ENCODE assay signal across 14 cellular contexts in the genomic region with DNA sequence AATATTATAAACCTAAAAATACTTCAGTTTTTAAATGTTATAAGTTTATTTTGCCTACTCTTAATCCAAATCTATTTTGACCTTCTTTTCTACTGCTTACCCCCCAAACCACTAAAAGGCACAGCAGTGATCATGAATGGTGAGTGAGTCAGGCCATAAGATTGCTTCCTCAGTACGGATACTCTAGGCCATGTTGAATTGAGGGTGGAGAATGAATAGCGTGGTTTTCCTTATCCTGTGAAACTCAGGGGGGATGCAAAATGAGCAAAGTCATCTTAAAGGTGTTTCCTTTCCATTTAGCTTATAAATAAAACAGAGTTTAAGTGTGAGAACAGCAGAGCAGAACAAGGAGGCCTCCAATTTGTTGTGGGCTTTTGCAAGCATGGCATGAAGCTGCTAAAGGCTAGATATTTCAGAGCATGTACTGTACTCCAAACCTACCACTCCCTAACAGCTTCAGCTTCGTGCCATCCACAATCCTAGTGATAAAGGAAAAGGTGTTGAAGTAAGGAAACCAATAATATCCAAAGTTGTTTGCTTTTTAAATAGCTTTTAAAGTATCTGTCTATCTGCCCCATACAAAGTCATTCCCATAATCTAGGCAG. TPM values are rescaled to one million over a fixed set of nuclear protein-coding genes. Genes with fewer than 3 reads are reported as not detected.
DNase-seq lines count a peak whose midpoint lies in the region; ATAC-seq and TF ChIP-seq lines count a peak whose summit lies in the region.
"Had no signal": no experiment of that assay in that cellular context is flagged by ENCODE, and none has a peak within 500 bp of the region (broad histone marks: within the 10 kb centered on the region; RNA-seq: fewer than 3 reads in every experiment).

No MANE protein-coding gene starts in this region.

- no peak overlapping the region for H3K4me3 ChIP-seq in choroid plexus epithelial cell (ENCODE audit: low read depth, low read length)
- H3K4me3 ChIP-seq: psoas muscle had no signal

- ATAC-seq in HG03025 (IDR thresholded peaks at IDR 0.05; ENCODE audit: low FRiP score, unreplicated experiment) (no peak), HG03097 (IDR thresholded peaks at IDR 0.05; ENCODE audit: low FRiP score, unreplicated experiment) (no peak)
- ATAC-seq: psoas muscle had no signal

- no peak for TF ChIP-seq CTCF in choroid plexus epithelial cell (conservative IDR thresholded peaks at IDR 0.05; ENCODE audit: low read depth, low read length)

- DNase-seq in ELR (ENCODE audit: low read depth), result peak; percentile 78
- peak; percentile 81 for DNase-seq in LHCN-M2 (ENCODE audit: low read depth)
- peak; percentile 74 for DNase-seq in choroid plexus epithelial cell (ENCODE audit: low read depth)
- DNase-seq in myocyte (ENCODE audit: low read depth), result peak; percentile 51
- DNase-seq in SKM-1 treated with dmso at 0.1 percent for 144 hours (lab: John Stamatoyannopoulos, UW; ENCODE audit: unreplicated experiment), result no peak
- DNase-seq in NCI-H69 (lab: John Stamatoyannopoulos, UW), result no peak
- DNase-seq: amygdala; Caco-2; effector CD8-positive, alpha-beta T cell; psoas muscle; stimulated activated CD4-positive, alpha-beta T cell treated with anti-CD3 and anti-CD28 coated beads, Interleukin-4, amount 100 ng/mL, for 4 hours had no signal

RNA-seq across cellular contexts. Expression of a gene that starts 25.0 kb away (rescaled TPM):
- total RNA-seq in LHCN-M2 (2014; rRNA removed) (not detected in 2 replicates), myocyte (not detected in 2 replicates)
- 0.04 TPM for polyA plus RNA-seq in LHCN-M2 (2012)
- 0.23 TPM for polyA plus RNA-seq in myocyte (2012)
- total RNA-seq: Caco-2, OCI-LY7, psoas muscle had no signal

Comparison
In these comparisons a context has a peak if more than half of its experiments do, and no peak if none do; other contexts are left out.
1. DNase-seq: peak in ELR (single experiment), LHCN-M2 (single experiment), choroid plexus epithelial cell (single experiment) and myocyte (single experiment); none in SKM-1 treated with dmso at 0.1 percent for 144 hours (single experiment) and NCI-H69 (single experiment).